Comparison of ENCODE assay signal across 8 cellular contexts in genomic region chr7:45768516-45769394, GRCh38.
DNase-seq lines count a peak whose midpoint lies in the region; ATAC-seq and TF ChIP-seq lines count a peak whose summit lies in the region.
"Not testable (repeated sequence)": the region's sequence is repeated elsewhere in the genome, so short reads cannot be mapped to it uniquely, and the experiment has no call there.

No MANE protein-coding gene starts in this region.

- H3K36me3 ChIP-seq in prostate gland; urinary bladder (ENCODE audit: insufficient read depth): not testable (repeated sequence)

- H3K27ac ChIP-seq in angular gyrus (ENCODE audit: low read depth, low read length) (peak overlapping the region; percentile 84), prostate gland (peak overlapping the region; percentile 87 to 91), urinary bladder (ENCODE audit: low read depth) (peak overlapping the region; percentile 86)

- TF ChIP-seq CTCF in prostate gland (IDR thresholded peaks at IDR 0.05): peak in 2 of 4 experiments; percentile 9 to 28

- H3K27me3 ChIP-seq in prostate gland (replicated peaks; ENCODE audit: insufficient read depth): not testable (repeated sequence)

- TF ChIP-seq POLR2A in GM15510 (IDR thresholded peaks at IDR 0.05; ENCODE audit: borderline replicate concordance, extremely low read depth, insufficient read length): peak; percentile 59
- peak; percentile 65 for TF ChIP-seq POLR2A in prostate gland (IDR thresholded peaks at IDR 0.05)

- peak; percentile 100 for ATAC-seq in HG02884 (IDR thresholded peaks at IDR 0.05; ENCODE audit: unreplicated experiment)
- ATAC-seq in left ventricle myocardium superior: peak; percentile 100

- WGBS in prostate gland: under 1% methylated on average over 67 of the region's 72 CpGs
- WGBS in urinary bladder: under 1% methylated on average over 72 of the region's 72 CpGs

- H3K9me3 ChIP-seq in prostate gland: not testable (repeated sequence)

- not testable (repeated sequence) for H3K4me1 ChIP-seq in prostate gland (replicated peaks); urinary bladder (ENCODE audit: insufficient read depth)

- peak overlapping the region; percentile 59 to 89 for H3K4me3 ChIP-seq in prostate gland
- peak overlapping the region; percentile 85 for H3K4me3 ChIP-seq in urinary bladder (ENCODE audit: low read depth, low read length)

- intact Hi-C loops in left ventricle myocardium superior (cut with micrococcal nuclease); prostate gland (cut with DNase I): not testable (repeated sequence)

- DNase-seq in NCI-H146 treated with DMSO at 0.1 percent for 48 hours (lab: John Stamatoyannopoulos, UW; ENCODE audit: unreplicated experiment): peak; percentile 86
- DNase-seq in T-helper 1 cell: peak; percentile 92 to 98 (median 96)
- peak; percentile 100 for DNase-seq in left ventricle myocardium superior
- DNase-seq in prostate gland (ENCODE audit: low spot score): peak; percentile 98

Comparison
In these comparisons a context has a peak if more than half of its experiments do, and no peak if none do; other contexts are left out.
1. Peak in every context shown above with its lines: DNase-seq, ATAC-seq, H3K4me3 ChIP-seq and H3K27ac ChIP-seq.